In the genomic region with DNA sequence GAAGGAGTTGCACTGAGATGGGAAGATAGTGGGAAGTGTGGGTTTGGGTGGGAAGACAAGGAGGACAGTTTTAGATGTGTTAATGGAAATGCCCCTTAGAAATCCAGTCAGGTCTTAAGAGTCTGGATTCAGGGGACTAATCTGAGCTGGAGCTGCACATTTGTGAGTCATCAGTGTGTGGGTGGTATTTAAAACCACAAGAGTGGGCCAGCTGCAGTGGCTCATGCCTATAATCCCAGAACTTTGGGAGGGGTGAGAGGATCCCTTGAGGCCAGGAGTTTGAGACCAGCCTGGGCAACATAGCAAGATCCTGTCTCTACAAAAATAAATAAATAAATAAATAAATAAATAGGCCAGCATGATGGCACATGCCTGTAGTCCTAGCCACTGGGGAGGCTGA, we compare ENCODE assay signal across 13 cellular contexts. TPM values are rescaled to one million over a fixed set of nuclear protein-coding genes. Genes with fewer than 3 reads are reported as not detected.
DNase-seq lines count a peak whose midpoint lies in the region; ATAC-seq and TF ChIP-seq lines count a peak whose summit lies in the region.
"Had no signal": no experiment of that assay in that cellular context is flagged by ENCODE, and none has a peak within 500 bp of the region (broad histone marks: within the 10 kb centered on the region; RNA-seq: fewer than 3 reads in every experiment).

No MANE protein-coding gene starts in this region.

- no peaks in the 10 kb centered on the region for H4K20me1 ChIP-seq in osteoblast (ENCODE audit: insufficient read depth, low read length)

- TF ChIP-seq CTCF in choroid plexus epithelial cell (conservative IDR thresholded peaks at IDR 0.05; ENCODE audit: low read depth, low read length): no peak
- TF ChIP-seq CTCF in osteoblast (IDR thresholded peaks at IDR 0.05; ENCODE audit: extremely low read depth, low read depth, low read length): no peak
- TF ChIP-seq CTCF in sigmoid colon (IDR thresholded peaks at IDR 0.05): no peak

- no peak overlapping the region for H2AFZ ChIP-seq in osteoblast (ENCODE audit: low read length)

- H3K9me3 ChIP-seq in osteoblast (ENCODE audit: low read depth, low read length) (no peaks in the 10 kb centered on the region), sigmoid colon (no peaks in the 10 kb centered on the region)

- intact Hi-C loops in sigmoid colon (cut with DNase I): no loop called here

- no peaks in the 10 kb centered on the region for H3K79me2 ChIP-seq in osteoblast (ENCODE audit: insufficient read depth, low read length)

- H3K36me3 Mint-ChIP-seq in stimulated activated naive B cell treated with anti-CD40 and anti-IgM and Interleukin-4, amounts not matched to agents 10 μg/mL and 1 μg/mL and 100 μg/mL, for 72 hours: peaks cover 1 to 4% of the 10 kb centered on the region in 2 donors

- no peak for TF ChIP-seq POLR2A in sigmoid colon (IDR thresholded peaks at IDR 0.05)

- H3K36me3 ChIP-seq in osteoblast (ENCODE audit: insufficient read depth, low read length): no peaks in the 10 kb centered on the region
- H3K36me3 ChIP-seq in H7 (replicated peaks; ENCODE audit: control insufficient read depth, insufficient read depth, low read length): no peaks in the 10 kb centered on the region
- no peaks in the 10 kb centered on the region for H3K36me3 ChIP-seq in sigmoid colon

- H3K27ac ChIP-seq in osteoblast (ENCODE audit: low read depth, low read length) (no peak overlapping the region), sigmoid colon (no peak overlapping the region)

- H3K4me1 Mint-ChIP-seq in stimulated activated naive B cell treated with anti-CD40 and anti-IgM and Interleukin-4, amounts not matched to agents 10 μg/mL and 1 μg/mL and 100 μg/mL, for 72 hours: peaks cover 49 to 68% of the 10 kb centered on the region in 2 donors

- no peak overlapping the region for H3K27ac Mint-ChIP-seq in stimulated activated naive B cell treated with anti-CD40 and anti-IgM and Interleukin-4, amounts not matched to agents 10 μg/mL and 1 μg/mL and 100 μg/mL, for 72 hours
- H3K27ac Mint-ChIP-seq: activated naive CD4-positive, alpha-beta T cell treated with anti-CD3 and anti-CD28 coated beads, Interleukin-2, amount 50 U/mL, for 24 hours; progenitor cell of endocrine pancreas had no signal

- no peak for ATAC-seq in stimulated activated naive B cell treated with anti-CD40 and anti-IgM and Interleukin-4, amounts not matched to agents 10 μg/mL and 1 μg/mL and 100 μg/mL, for 72 hours (replicated peaks)

- peak; percentile 79 for DNase-seq in GM03348 (ENCODE audit: low spot score)
- DNase-seq in MV-4-11 (lab: John Stamatoyannopoulos, UW): peak; percentile 69
- DNase-seq in choroid plexus epithelial cell (ENCODE audit: low read depth): peak; percentile 89
- DNase-seq in osteoblast (ENCODE audit: insufficient read length, low spot score, missing footprints): peak; percentile 91
- no peak for DNase-seq in stimulated activated naive B cell treated with anti-CD40 and anti-IgM and Interleukin-4, amounts not matched to agents 10 μg/mL and 1 μg/mL and 100 μg/mL, for 72 hours
- DNase-seq in NCI-H510A treated with DMSO at 0.1 percent for 48 hours (lab: John Stamatoyannopoulos, UW): no peak
- DNase-seq in H7: no peak
- no peak for DNase-seq in sigmoid colon
- DNase-seq: activated CD4-positive, alpha-beta T cell treated with anti-CD3 and anti-CD28 coated beads for 4 hours; NCI-H1694; RPMI8226 had no signal

- H3K4me3 Mint-ChIP-seq in stimulated activated naive B cell treated with anti-CD40 and anti-IgM and Interleukin-4, amounts not matched to agents 10 μg/mL and 1 μg/mL and 100 μg/mL, for 72 hours: no peak overlapping the region
- H3K4me3 Mint-ChIP-seq: activated naive CD4-positive, alpha-beta T cell treated with anti-CD3 and anti-CD28 coated beads, Interleukin-2, amount 50 U/mL, for 24 hours had no signal

- H3K27me3 Mint-ChIP-seq in stimulated activated naive B cell treated with anti-CD40 and anti-IgM and Interleukin-4, amounts not matched to agents 10 μg/mL and 1 μg/mL and 100 μg/mL, for 72 hours: no peaks in the 10 kb centered on the region

- no peak overlapping the region for H3K4me2 ChIP-seq in osteoblast (ENCODE audit: insufficient read depth, low read length)

- H3K4me3 ChIP-seq in choroid plexus epithelial cell (ENCODE audit: low read depth, low read length) (no peak overlapping the region), osteoblast (ENCODE audit: insufficient read depth, low read length) (no peak overlapping the region), H7 (ENCODE audit: insufficient read depth, low read depth, low read length) (no peak overlapping the region), sigmoid colon (no peak overlapping the region)

- peaks cover 8% of the 10 kb centered on the region for H3K4me1 ChIP-seq in osteoblast (ENCODE audit: insufficient read depth, low read length)
- H3K4me1 ChIP-seq in sigmoid colon: peaks cover 0 to 11% (median 9%) of the 10 kb centered on the region in 4 donors

- peaks cover 0 to 4% of the 10 kb centered on the region in 2 donors for H3K9me3 Mint-ChIP-seq in stimulated activated naive B cell treated with anti-CD40 and anti-IgM and Interleukin-4, amounts not matched to agents 10 μg/mL and 1 μg/mL and 100 μg/mL, for 72 hours
- H3K9me3 Mint-ChIP-seq: activated naive CD4-positive, alpha-beta T cell treated with anti-CD3 and anti-CD28 coated beads, Interleukin-2, amount 50 U/mL, for 24 hours had no signal

- H3K27me3 ChIP-seq in osteoblast (ENCODE audit: insufficient read depth, low read length) (no peaks in the 10 kb centered on the region), H7 (ENCODE audit: control insufficient read depth, insufficient read depth, low read length) (no peaks in the 10 kb centered on the region; the same call in 1 of the 2 replicates), sigmoid colon (no peaks in the 10 kb centered on the region)

- no peak for TF ChIP-seq EP300 in sigmoid colon (IDR thresholded peaks at IDR 0.05)

RNA-seq across cellular contexts. Expression of a gene that starts 40.9 kb away (rescaled TPM):
- total RNA-seq in osteoblast: 18.5 and 19.4 TPM in 2 replicates
- total RNA-seq in H7 (2014; rRNA removed; shearing (Covaris generic)): 6.4 and 8.2 TPM in 2 replicates
- total RNA-seq in sigmoid colon: 10 to 100 TPM in 2 of 4 donors, 1 to 10 TPM in 2; 5.4 to 16.6 (median 9.3) TPM
- polyA plus RNA-seq in sigmoid colon: 10 to 100 TPM in 1 of 3 donors, 1 to 10 TPM in 2; 2.4 to 24.5 (median 4.4) TPM

RNA-seq across cellular contexts. Expression of a gene that starts 46.4 kb away (rescaled TPM):
- 0.36 and 0.59 TPM in 2 replicates for total RNA-seq in osteoblast
- not detected in 2 replicates for total RNA-seq in H7 (2014; rRNA removed; shearing (Covaris generic))
- total RNA-seq in sigmoid colon: under 1 TPM in 3 of 4 donors, not detected in 1; 0.16 to 0.68 (median 0.28) TPM
- polyA plus RNA-seq in sigmoid colon: not detected
- total RNA-seq: progenitor cell of endocrine pancreas had no signal

Comparison
In these comparisons a context has a peak if more than half of its experiments do, and no peak if none do; other contexts are left out.
1. DNase-seq: peak in GM03348 (single experiment), MV-4-11 (single experiment), choroid plexus epithelial cell (single experiment) and osteoblast (single experiment); none in stimulated activated naive B cell treated with anti-CD40 and anti-IgM and Interleukin-4, amounts not matched to agents 10 μg/mL and 1 μg/mL and 100 μg/mL, for 72 hours (single experiment), NCI-H510A treated with DMSO at 0.1 percent for 48 hours (single experiment), H7 (single experiment) and sigmoid colon (single experiment).